ENCODE assay signal across 7 cellular contexts in genomic region chr1:9445081-9445480, GRCh38.
DNase-seq lines count a peak whose midpoint lies in the region; ATAC-seq, FAIRE-seq and TF ChIP-seq lines count a peak whose summit lies in the region.
"Not testable (repeated sequence)": the region's sequence is repeated elsewhere in the genome, so short reads cannot be mapped to it uniquely, and the experiment has no call there.

No MANE protein-coding gene starts in this region.

- peak; percentile 8 for FAIRE-seq in endothelial cell of umbilical vein (lab: Jason Lieb, UNC)

- DNase-seq in H7, result peak; percentile 5
- not testable (repeated sequence) for DNase-seq in Panc1 (ENCODE audit: low read depth, low spot score); ascending aorta (ENCODE audit: low spot score in 2 of 2); endothelial cell of umbilical vein (ENCODE audit: low read depth, low spot score); neural progenitor cell (ENCODE audit: low spot score); psoas muscle

- not testable (repeated sequence) for H3F3A ChIP-seq in neural progenitor cell (ENCODE audit: low read depth)

- intact Hi-C loops in Panc1 (cut with micrococcal nuclease; ENCODE audit: unreplicated experiment); ascending aorta (cut with DNase I); endothelial cell of umbilical vein (cut with micrococcal nuclease); psoas muscle (cut with DNase I): not testable (repeated sequence)

- POLR2A ChIA-PET in Panc1 (lab: Charles Lee), result not testable (repeated sequence)
- POLR2A ChIA-PET in endothelial cell of umbilical vein (lab: Charles Lee), result interaction anchor here (0.7 kb wide), 1 partner anchor 32 kb away, joined by 5 read pairs; no protein-coding TSS in a partner anchor

- ATAC-seq in Panc1, psoas muscle: not testable (repeated sequence)

- H3K4me1 ChIP-seq in Panc1 (ENCODE audit: control insufficient read depth, insufficient read depth, low read length) (peaks cover 42% of the 10 kb centered on the region), ascending aorta (peaks cover 23 to 38% of the 10 kb centered on the region in 2 donors), endothelial cell of umbilical vein (ENCODE audit: control insufficient read depth, extremely low read depth, insufficient read depth, low read length) (peaks cover 27% of the 10 kb centered on the region), mesodermal cell (ENCODE audit: control insufficient read depth, insufficient read depth, low read length, poor library complexity, severe bottlenecking) (peaks cover 64% of the 10 kb centered on the region), neural progenitor cell (peaks cover 22% of the 10 kb centered on the region), psoas muscle (peaks cover 65% of the 10 kb centered on the region)

- H3K9ac ChIP-seq in endothelial cell of umbilical vein (replicated peaks; ENCODE audit: extremely low read depth, insufficient read depth, low read length); neural progenitor cell: not testable (repeated sequence)

- H3K9me3 ChIP-seq in Panc1 (ENCODE audit: control insufficient read depth, insufficient read depth, low read depth, low read length); ascending aorta; endothelial cell of umbilical vein (replicated peaks; ENCODE audit: control insufficient read depth, insufficient read depth, low read length); mesodermal cell (ENCODE audit: control insufficient read depth, low read length); neural progenitor cell (ENCODE audit: low read depth); psoas muscle: not testable (repeated sequence)

- not testable (repeated sequence) for H4K20me1 ChIP-seq in endothelial cell of umbilical vein (replicated peaks; ENCODE audit: control insufficient read depth, extremely low read depth, insufficient read depth, low read length); neural progenitor cell (ENCODE audit: low read depth)

- not testable (repeated sequence) for H3K9me3 Mint-ChIP-seq in neural progenitor cell

- H3K9me1 ChIP-seq in endothelial cell of umbilical vein (replicated peaks; ENCODE audit: control insufficient read depth, extremely low read depth, insufficient read depth, low read length), result not testable (repeated sequence)

- not testable (repeated sequence) for H2AFZ ChIP-seq in endothelial cell of umbilical vein (ENCODE audit: low read depth, low read length); neural progenitor cell (replicated peaks)

- not testable (repeated sequence) for H3K79me2 ChIP-seq in endothelial cell of umbilical vein (ENCODE audit: control insufficient read depth, insufficient read depth, low read length); neural progenitor cell (ENCODE audit: low read depth)

- not testable (repeated sequence) for H3K27me3 Mint-ChIP-seq in neural progenitor cell (ENCODE audit: insufficient read depth, low read depth)

- H3K27ac ChIP-seq in Panc1 (ENCODE audit: low read length) (peak overlapping the region; percentile 60; the same call in 1 of the 2 replicates), ascending aorta (peak overlapping the region; percentile 33 to 46), mesodermal cell (ENCODE audit: low read depth, low read length, severe bottlenecking) (peak overlapping the region; percentile 88), psoas muscle (peak overlapping the region; percentile 80)
- H3K27ac ChIP-seq in endothelial cell of umbilical vein (ENCODE audit: insufficient read depth, low read depth, low read length); neural progenitor cell: not testable (repeated sequence)

- dilution Hi-C loops in endothelial cell of umbilical vein (cut with MboI; ENCODE audit: extremely low pct_ligation_motif_present, low sequenced_read_pairs), result not testable (repeated sequence)

- in situ Hi-C loops in Panc1 (cut with HindIII; ENCODE audit: low pct_unique_long_range_greater_than_20kb, low sequenced_read_pairs), result not testable (repeated sequence)

- not testable (repeated sequence) for TF ChIP-seq CTCF in Panc1 (IDR thresholded peaks at IDR 0.05); ascending aorta (IDR thresholded peaks at IDR 0.05); endothelial cell of umbilical vein (IDR thresholded peaks at IDR 0.05; ENCODE audit: extremely low read depth in 1 of 2, insufficient read depth in 1 of 2, low read depth in 1 of 2, low read length in 2 of 2); neural progenitor cell (IDR thresholded peaks at IDR 0.05); psoas muscle (IDR thresholded peaks at IDR 0.05)

- not testable (repeated sequence) for H3K36me3 Mint-ChIP-seq in neural progenitor cell

- H3K4me2 ChIP-seq in endothelial cell of umbilical vein (ENCODE audit: insufficient read depth, low read length), result not testable (repeated sequence)
- peak overlapping the region; percentile 29 for H3K4me2 ChIP-seq in neural progenitor cell

- BruUV-seq in Panc1 (replicated peaks; lab: Mats Ljungman, UMichigan); endothelial cell of umbilical vein (replicated peaks; lab: Mats Ljungman, UMichigan): not testable (repeated sequence)

- not testable (repeated sequence) for H3K4me3 Mint-ChIP-seq in neural progenitor cell

- not testable (repeated sequence) for H3K27ac Mint-ChIP-seq in neural progenitor cell

- H3K4me1 Mint-ChIP-seq in neural progenitor cell, result peaks cover 41% of the 10 kb centered on the region

- CTCF ChIA-PET in Panc1 (lab: Charles Lee), result not testable (repeated sequence)
- CTCF ChIA-PET in endothelial cell of umbilical vein (lab: Charles Lee), result interaction anchor here (2.8 kb wide), 1 partner anchor 10 kb away, joined by 8 read pairs; no protein-coding TSS in a partner anchor

- not testable (repeated sequence) for H3K27me3 ChIP-seq in H7 (ENCODE audit: control insufficient read depth, insufficient read depth, low read length); Panc1 (ENCODE audit: control insufficient read depth, insufficient read depth, low read length); ascending aorta; endothelial cell of umbilical vein (ENCODE audit: control insufficient read depth in 2 of 2, insufficient read depth in 2 of 2, low read length in 2 of 2); neural progenitor cell; psoas muscle (ENCODE audit: insufficient read depth in 3 of 3, low read length in 2 of 3)

- 97 to 100% methylated on average over 2 to 8 of the region's 10 CpGs for WGBS in mesodermal cell (ENCODE audit: insufficient coverage in 2 of 2), 2 experiments
- 76 to 91% (median 83%) methylated on average over 10 of the region's 10 CpGs for WGBS in psoas muscle, 3 donors

- not testable (repeated sequence) for H3K4me3 ChIP-seq in H7 (ENCODE audit: insufficient read depth, low read depth, low read length); Panc1 (ENCODE audit: low read depth in 2 of 2, low read length in 2 of 2); ascending aorta; endothelial cell of umbilical vein (replicated peaks in 1 of 3; ENCODE audit: insufficient read depth in 1 of 3, low read depth in 1 of 3, low read length in 3 of 3); mesodermal cell (ENCODE audit: extremely low read depth, insufficient read depth, low read length, poor library complexity, severe bottlenecking); neural progenitor cell; psoas muscle

- not testable (repeated sequence) for H3K36me3 ChIP-seq in H7 (replicated peaks; ENCODE audit: control insufficient read depth, insufficient read depth, low read length); Panc1 (ENCODE audit: control insufficient read depth, insufficient read depth, low read length); ascending aorta; endothelial cell of umbilical vein (ENCODE audit: control insufficient read depth in 2 of 2, extremely low read depth in 1 of 2, insufficient read depth in 2 of 2, low read length in 2 of 2); mesodermal cell (ENCODE audit: control insufficient read depth, insufficient read depth, low read length); neural progenitor cell; psoas muscle (ENCODE audit: insufficient read depth in 1 of 2, low read depth in 1 of 2)

- TF ChIP-seq POLR2A in endothelial cell of umbilical vein (IDR thresholded peaks at IDR 0.05; ENCODE audit: low read depth, low read length), result not testable (repeated sequence)
